ENCODE assay signal across 9 cellular contexts in genomic region chr3:156787926-156788663, GRCh38.
DNase-seq lines count a peak whose midpoint lies in the region; ATAC-seq and TF ChIP-seq lines count a peak whose summit lies in the region.
"Had no signal": no experiment of that assay in that cellular context is flagged by ENCODE, and none has a peak within 500 bp of the region (broad histone marks: within the 10 kb centered on the region; RNA-seq: fewer than 3 reads in every experiment).

No MANE protein-coding gene starts in this region.

- no peak overlapping the region for H3K4me3 ChIP-seq in RWPE2 (ENCODE audit: severe bottlenecking)

- no peaks in the 10 kb centered on the region for H3K9me3 ChIP-seq in RWPE2 (ENCODE audit: severe bottlenecking)

- H3K4me1 ChIP-seq in RWPE2 (ENCODE audit: insufficient read depth, poor library complexity, severe bottlenecking), result peaks cover 63% of the 10 kb centered on the region

- H3K27me3 ChIP-seq in RWPE2 (ENCODE audit: insufficient read depth, poor library complexity, severe bottlenecking), result no peaks in the 10 kb centered on the region

- peak overlapping the region; percentile 100 for H3K27ac ChIP-seq in RWPE2 (ENCODE audit: poor library complexity, severe bottlenecking)
- H3K27ac ChIP-seq: 22Rv1 had no signal

- TF ChIP-seq CTCF in RWPE2 (IDR thresholded peaks at IDR 0.05; ENCODE audit: poor library complexity, severe bottlenecking), result no peak

- DNase-seq in DMS53 (lab: John Stamatoyannopoulos, UW), result peak; percentile 5
- no peak for DNase-seq in DMS53 treated with DMSO at 0.1 percent for 48 hours (lab: John Stamatoyannopoulos, UW; ENCODE audit: unreplicated experiment)
- DNase-seq in RWPE2 (ENCODE audit: low spot score), result no peak
- peak; percentile 81 for DNase-seq in hepatic stellate cell (ENCODE audit: low spot score)
- no peak for DNase-seq in iPS-NIHi11 (ENCODE audit: low spot score)
- DNase-seq in NCI-H128 (lab: John Stamatoyannopoulos, UW; ENCODE audit: unreplicated experiment), result no peak
- DNase-seq in NCI-H2029 (lab: John Stamatoyannopoulos, UW), result no peak

- H3K36me3 ChIP-seq in RWPE2 (ENCODE audit: low read depth), result no peaks in the 10 kb centered on the region

- ATAC-seq in HG02610 (IDR thresholded peaks at IDR 0.05; ENCODE audit: unreplicated experiment), result peak; percentile 86
- peak; percentile 92 for ATAC-seq in RWPE2 (ENCODE audit: low read depth)

Comparison
In these comparisons a context has a peak if more than half of its experiments do, and no peak if none do; other contexts are left out.
1. DNase-seq: peak in DMS53 (single experiment) and hepatic stellate cell (single experiment); none in DMS53 treated with DMSO at 0.1 percent for 48 hours (single experiment), RWPE2 (single experiment), iPS-NIHi11 (single experiment), NCI-H128 (single experiment) and NCI-H2029 (single experiment).